ENCODE assay signal across 2 cellular contexts in genomic region chr6:52634211-52634610, GRCh38.
TF ChIP-seq lines count a peak whose summit lies in the region.

No MANE protein-coding gene starts in this region.

TF ChIP-seq in IMR-90, 13 proteins besides CTCF, POLR2A, EP300 and RAD21:
- TF ChIP-seq MAFK (IDR thresholded peaks at IDR 0.05; ENCODE audit: low read depth, low read length): no peak
- TF ChIP-seq MXI1 (IDR thresholded peaks at IDR 0.05; ENCODE audit: borderline replicate concordance, low read depth, low read length): no peak
- TF ChIP-seq SMC3 (IDR thresholded peaks at IDR 0.05; ENCODE audit: low read depth, low read length): no peak
- no peak for TF ChIP-seq MAZ (IDR thresholded peaks at IDR 0.05; ENCODE audit: borderline replicate concordance, low read depth, low read length)
- TF ChIP-seq BHLHE40 (IDR thresholded peaks at IDR 0.05; ENCODE audit: low read depth, low read length): no peak
- TF ChIP-seq NFE2L2 (IDR thresholded peaks at IDR 0.05; ENCODE audit: low read depth, low read length): no peak
- TF ChIP-seq, protein P1, sequence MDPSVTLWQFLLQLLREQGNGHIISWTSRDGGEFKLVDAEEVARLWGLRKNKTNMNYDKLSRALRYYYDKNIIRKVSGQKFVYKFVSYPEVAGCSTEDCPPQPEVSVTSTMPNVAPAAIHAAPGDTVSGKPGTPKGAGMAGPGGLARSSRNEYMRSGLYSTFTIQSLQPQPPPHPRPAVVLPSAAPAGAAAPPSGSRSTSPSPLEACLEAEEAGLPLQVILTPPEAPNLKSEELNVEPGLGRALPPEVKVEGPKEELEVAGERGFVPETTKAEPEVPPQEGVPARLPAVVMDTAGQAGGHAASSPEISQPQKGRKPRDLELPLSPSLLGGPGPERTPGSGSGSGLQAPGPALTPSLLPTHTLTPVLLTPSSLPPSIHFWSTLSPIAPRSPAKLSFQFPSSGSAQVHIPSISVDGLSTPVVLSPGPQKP (IDR thresholded peaks at IDR 0.05; ENCODE audit: borderline replicate concordance, low read depth, low read length): no peak
- TF ChIP-seq FOS (IDR thresholded peaks at IDR 0.05; ENCODE audit: low read depth, low read length): no peak
- TF ChIP-seq, protein P2, sequence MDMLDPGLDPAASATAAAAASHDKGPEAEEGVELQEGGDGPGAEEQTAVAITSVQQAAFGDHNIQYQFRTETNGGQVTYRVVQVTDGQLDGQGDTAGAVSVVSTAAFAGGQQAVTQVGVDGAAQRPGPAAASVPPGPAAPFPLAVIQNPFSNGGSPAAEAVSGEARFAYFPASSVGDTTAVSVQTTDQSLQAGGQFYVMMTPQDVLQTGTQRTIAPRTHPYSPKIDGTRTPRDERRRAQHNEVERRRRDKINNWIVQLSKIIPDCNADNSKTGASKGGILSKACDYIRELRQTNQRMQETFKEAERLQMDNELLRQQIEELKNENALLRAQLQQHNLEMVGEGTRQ (IDR thresholded peaks at IDR 0.05; ENCODE audit: low read depth, low read length): no peak
- no peak for TF ChIP-seq CHD1 (IDR thresholded peaks at IDR 0.05; ENCODE audit: low read depth, low read length)
- TF ChIP-seq RCOR1 (IDR thresholded peaks at IDR 0.05; ENCODE audit: insufficient replicate concordance, low read length): no peak
- TF ChIP-seq RFX5 (IDR thresholded peaks at IDR 0.05; ENCODE audit: low read depth, low read length): no peak
- TF ChIP-seq CEBPB (IDR thresholded peaks at IDR 0.05; ENCODE audit: low read depth, low read length): no peak

TF ChIP-seq in K562, 482 proteins besides CTCF, POLR2A, EP300 and RAD21:
- 0 out of 2 replicates have a peak, but pooled peaks have one; percentile 29 for TF ChIP-seq GTF2E2 (tag; IDR thresholded peaks at IDR 0.05)
- TF ChIP-seq IRF9 (tag; IDR thresholded peaks at IDR 0.05): no peak
- TF ChIP-seq GABPB1 (CRISPR knock-in tag; IDR thresholded peaks at IDR 0.05): no peak
- TF ChIP-seq ZKSCAN3 (CRISPR knock-in tag; IDR thresholded peaks at IDR 0.05): no peak
- no peak for TF ChIP-seq ZBTB1 (CRISPR knock-in tag; IDR thresholded peaks at IDR 0.05; ENCODE audit: borderline replicate concordance, low read depth)
- TF ChIP-seq NONO (IDR thresholded peaks at IDR 0.05; ENCODE audit: low read depth in 2 of 2, low read length in 1 of 2): no peak
- peak; percentile 11; the same call in 1 of the 2 replicates for TF ChIP-seq POLR2H (tag; IDR thresholded peaks at IDR 0.05; ENCODE audit: low read depth)
- no peak for TF ChIP-seq ZBTB9 (CRISPR knock-in tag; IDR thresholded peaks at IDR 0.05)
